In genomic region chr19:18203863-18204393, GRCh38 we compare ENCODE assay signal across 1 cellular context.
A peak's percentile ranks its signal among the peaks of the same experiment; 100 is the strongest.
TF ChIP-seq lines count a peak whose summit lies in the region.

Gene RAB3A (minus strand): TSS chr19:18204042. CDS start chr19:18202740, 1,302 bp downstream.

TF ChIP-seq in HepG2, 621 proteins besides CTCF, POLR2A, EP300 and RAD21 (continued from another document and continues in another):
- TF ChIP-seq PATZ1 (CRISPR knock-in tag; IDR thresholded peaks at IDR 0.05) (no peak; the same call in 1 of the 2 replicates), ZNF782 (CRISPR knock-in tag; IDR thresholded peaks at IDR 0.05; ENCODE audit: borderline replicate concordance) (no peak), ASH2L (IDR thresholded peaks at IDR 0.05; ENCODE audit: insufficient read length, low read depth, low read length) (peak; percentile 40), TRIM24 (CRISPR knock-in tag; IDR thresholded peaks at IDR 0.05) (no peak), ZFP62 (CRISPR knock-in tag; IDR thresholded peaks at IDR 0.05) (no peak), STAT5B (CRISPR knock-in tag; IDR thresholded peaks at IDR 0.05) (no peak), RFX1 (IDR thresholded peaks at IDR 0.05) (no peak), ZFYVE20 (CRISPR knock-in tag; IDR thresholded peaks at IDR 0.05; ENCODE audit: borderline replicate concordance, low read depth) (no peak), TCF12 (IDR thresholded peaks at IDR 0.05) (no peak), TCF12 (CRISPR knock-in tag; IDR thresholded peaks at IDR 0.05) (no peak), SUZ12 (IDR thresholded peaks at IDR 0.05; ENCODE audit: low read depth, low read length) (no peak), ATF1 (CRISPR knock-in tag; IDR thresholded peaks at IDR 0.05) (peak; percentile 70), ONECUT2 (CRISPR knock-in tag; IDR thresholded peaks at IDR 0.05) (no peak), FLYWCH1 (CRISPR knock-in tag; IDR thresholded peaks at IDR 0.05) (no peak), ZBTB39 (CRISPR knock-in tag; IDR thresholded peaks at IDR 0.05) (no peak), IRX3 (CRISPR knock-in tag; IDR thresholded peaks at IDR 0.05; ENCODE audit: borderline replicate concordance, low read depth) (no peak), ZNF678 (CRISPR knock-in tag; IDR thresholded peaks at IDR 0.05) (0 out of 2 replicates have a peak, but pooled peaks have one; percentile 13), EED (CRISPR knock-in tag; IDR thresholded peaks at IDR 0.05) (no peak), ZNF101 (CRISPR knock-in tag; IDR thresholded peaks at IDR 0.05; ENCODE audit: borderline replicate concordance, low read depth) (no peak), ZNF235 (CRISPR knock-in tag; IDR thresholded peaks at IDR 0.05; ENCODE audit: borderline replicate concordance) (no peak), MEF2D (CRISPR knock-in tag; IDR thresholded peaks at IDR 0.05) (no peak), ATF5 (CRISPR knock-in tag; IDR thresholded peaks at IDR 0.05; ENCODE audit: low read depth) (no peak), TRAFD1 (CRISPR knock-in tag; IDR thresholded peaks at IDR 0.05; ENCODE audit: borderline replicate concordance) (no peak), ZSCAN31 (CRISPR knock-in tag; IDR thresholded peaks at IDR 0.05; ENCODE audit: low read depth) (peak; percentile 73; the same call in 1 of the 2 replicates), KDM1A (CRISPR knock-in tag; IDR thresholded peaks at IDR 0.05) (no peak), TERF1 (CRISPR knock-in tag; IDR thresholded peaks at IDR 0.05) (no peak), ZNF501 (CRISPR knock-in tag; IDR thresholded peaks at IDR 0.05) (no peak), ZNF337 (CRISPR knock-in tag; IDR thresholded peaks at IDR 0.05; ENCODE audit: borderline replicate concordance, low read depth) (0 out of 2 replicates have a peak, but pooled peaks have one; percentile 19), CAMTA2 (CRISPR knock-in tag; IDR thresholded peaks at IDR 0.05; ENCODE audit: borderline replicate concordance) (peak; percentile 69; the same call in 1 of the 2 replicates), ZSCAN9 (CRISPR knock-in tag; IDR thresholded peaks at IDR 0.05; ENCODE audit: borderline replicate concordance) (no peak), SCMH1 (CRISPR knock-in tag; IDR thresholded peaks at IDR 0.05; ENCODE audit: borderline replicate concordance) (no peak), HMG20B (CRISPR knock-in tag; conservative IDR thresholded peaks at IDR 0.05) (no peak), PHF5A (CRISPR knock-in tag; IDR thresholded peaks at IDR 0.05; ENCODE audit: low read depth, unreplicated experiment) (no peak), ESRRA (CRISPR knock-in tag; IDR thresholded peaks at IDR 0.05; ENCODE audit: low read depth) (no peak), RARG (CRISPR knock-in tag; IDR thresholded peaks at IDR 0.05; ENCODE audit: low read depth) (no peak), ZFX (CRISPR knock-in tag; IDR thresholded peaks at IDR 0.05; ENCODE audit: low read depth) (peak; percentile 55; the same call in 1 of the 2 replicates), ZNF672 (CRISPR knock-in tag; IDR thresholded peaks at IDR 0.05) (no peak), FOSL1 (CRISPR knock-in tag; IDR thresholded peaks at IDR 0.05; ENCODE audit: borderline replicate concordance) (no peak), ZNF644 (CRISPR knock-in tag; IDR thresholded peaks at IDR 0.05; ENCODE audit: low read depth) (no peak), ZNF570 (CRISPR knock-in tag; IDR thresholded peaks at IDR 0.05; ENCODE audit: borderline replicate concordance) (no peak), KDM5A (IDR thresholded peaks at IDR 0.05; ENCODE audit: borderline replicate concordance, low read length) (no peak), SAP130 (CRISPR knock-in tag; IDR thresholded peaks at IDR 0.05; ENCODE audit: low read depth) (peak; percentile 75), HNF1B (CRISPR knock-in tag; IDR thresholded peaks at IDR 0.05) (peak; percentile 38), ZNF333 (CRISPR knock-in tag; IDR thresholded peaks at IDR 0.05; ENCODE audit: borderline replicate concordance) (peak; percentile 72; the same call in 1 of the 2 replicates), NFE2L2 (IDR thresholded peaks at IDR 0.05; ENCODE audit: low read length) (no peak), HIC2 (CRISPR knock-in tag; IDR thresholded peaks at IDR 0.05; ENCODE audit: low read depth) (no peak), FOXA1 (IDR thresholded peaks at IDR 0.05) (no peak), FOXA1 (CRISPR knock-in tag; IDR thresholded peaks at IDR 0.05) (0 out of 2 replicates have a peak, but pooled peaks have one; percentile 29), ZNF431 (CRISPR knock-in tag; IDR thresholded peaks at IDR 0.05; ENCODE audit: borderline replicate concordance, low read depth) (no peak), NR2C2 (CRISPR knock-in tag; IDR thresholded peaks at IDR 0.05; ENCODE audit: borderline replicate concordance) (no peak), ZNF512 (CRISPR knock-in tag; IDR thresholded peaks at IDR 0.05) (no peak), ZNF577 (CRISPR knock-in tag; IDR thresholded peaks at IDR 0.05; ENCODE audit: borderline replicate concordance, low read depth) (no peak), KLF11 (CRISPR knock-in tag; IDR thresholded peaks at IDR 0.05) (peak; percentile 39; the same call in 1 of the 2 replicates), HMGA1 (CRISPR knock-in tag; conservative IDR thresholded peaks at IDR 0.05) (no peak), NFIB (CRISPR knock-in tag; IDR thresholded peaks at IDR 0.05; ENCODE audit: borderline replicate concordance) (no peak), MTF2 (CRISPR knock-in tag; IDR thresholded peaks at IDR 0.05; ENCODE audit: borderline replicate concordance) (no peak), MXI1 (IDR thresholded peaks at IDR 0.05; ENCODE audit: borderline replicate concordance, low read depth, low read length) (peak; percentile 22; the same call in 1 of the 3 replicates), REXO4 (CRISPR knock-in tag; IDR thresholded peaks at IDR 0.05; ENCODE audit: borderline replicate concordance) (no peak), ATF7 (IDR thresholded peaks at IDR 0.05) (peak; percentile 15; the same call in 1 of the 2 replicates), ATF7 (CRISPR knock-in tag; IDR thresholded peaks at IDR 0.05) (0 out of 2 replicates have a peak, but pooled peaks have one; percentile 9), SYNCRIP (IDR thresholded peaks at IDR 0.05; ENCODE audit: insufficient read depth, low read depth, low read length) (no peak), DNMT3B (CRISPR knock-in tag; conservative IDR thresholded peaks at IDR 0.05) (no peak), SAFB2 (CRISPR knock-in tag; IDR thresholded peaks at IDR 0.05; ENCODE audit: borderline replicate concordance, low read depth) (no peak), ZGPAT (CRISPR knock-in tag; IDR thresholded peaks at IDR 0.05) (peak; percentile 52; the same call in 1 of the 2 replicates)
